Comparison of ENCODE assay signal across 8 cellular contexts in the genomic region with DNA sequence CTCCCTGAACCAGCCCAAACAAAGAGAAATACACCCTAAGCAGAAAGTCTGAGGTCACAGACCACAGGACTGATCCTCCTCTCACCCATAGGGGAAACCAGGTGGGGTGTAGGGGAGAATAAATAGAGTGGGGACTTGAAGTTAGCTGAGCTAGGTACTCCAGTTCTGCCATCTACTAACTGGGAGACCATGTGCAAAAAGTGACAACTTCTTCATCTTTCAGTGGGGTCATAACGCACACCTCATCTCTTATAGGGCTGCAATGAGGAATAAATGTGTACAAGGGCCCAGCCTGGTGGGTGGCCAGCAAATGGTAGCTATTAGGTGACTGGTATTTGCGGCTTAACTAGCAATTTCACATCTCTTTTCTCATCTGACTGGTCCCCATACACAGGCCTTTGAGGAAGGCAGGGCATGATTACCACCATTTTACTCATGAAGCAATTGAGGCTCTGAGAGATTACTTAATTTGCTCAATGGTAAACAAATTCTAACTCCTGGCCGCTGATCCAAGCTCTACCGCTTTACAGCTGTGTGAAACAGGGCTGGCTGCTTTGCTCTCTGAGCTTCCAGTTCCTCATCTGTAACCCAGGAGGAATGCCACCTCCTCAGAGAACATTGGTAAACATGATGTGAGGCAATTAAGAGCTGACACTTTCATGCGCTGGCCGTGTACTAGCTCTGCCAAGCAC. TPM values are rescaled to one million over a fixed set of nuclear protein-coding genes. Genes with fewer than 3 reads are reported as not detected.
DNase-seq lines count a peak whose midpoint lies in the region; ATAC-seq and FAIRE-seq lines count a peak whose summit lies in the region.

No MANE protein-coding gene starts in this region.

- peak; percentile 93 for FAIRE-seq in GM19239 (lab: Jason Lieb, UNC)

- H3K27ac Mint-ChIP-seq in stimulated activated naive CD8-positive, alpha-beta T cell treated with anti-CD3 and anti-CD28 coated beads, Interleukin-15, amount 100 ng/mL, for 72 hours, result peak overlapping the region; percentile 84 to 91

- H3K4me1 Mint-ChIP-seq in stimulated activated naive CD8-positive, alpha-beta T cell treated with anti-CD3 and anti-CD28 coated beads, Interleukin-15, amount 100 ng/mL, for 72 hours, result peaks cover 100% of the 10 kb centered on the region

- H3K9me3 Mint-ChIP-seq in stimulated activated naive CD8-positive, alpha-beta T cell treated with anti-CD3 and anti-CD28 coated beads, Interleukin-15, amount 100 ng/mL, for 72 hours, result no peaks in the 10 kb centered on the region

- peak; percentile 60 for DNase-seq in AG20443 (ENCODE audit: low spot score)
- DNase-seq in GM19239 (ENCODE audit: insufficient read length, low spot score), result no peak
- peak; percentile 85 for DNase-seq in SIG-M5 treated with dmso at 0.1 percent for 504 hours (lab: John Stamatoyannopoulos, UW; ENCODE audit: unreplicated experiment)
- peak; percentile 51 for DNase-seq in Right ventricle myocardium superior
- DNase-seq in stimulated activated naive CD8-positive, alpha-beta T cell treated with anti-CD3 and anti-CD28 coated beads, Interleukin-15, amount 100 ng/mL, for 72 hours, result peak; percentile 39 to 40
- DNase-seq in NAMALWA (ENCODE audit: low spot score), result no peak
- DNase-seq in cerebellum (ENCODE audit: low spot score), result no peak
- DNase-seq in HPDE6-E6E7 (ENCODE audit: extremely low spot score), result no peak

- peak; percentile 53 for ATAC-seq in Right ventricle myocardium superior (ENCODE audit: poor library complexity)
- peak; percentile 58 for ATAC-seq in stimulated activated naive CD8-positive, alpha-beta T cell treated with anti-CD3 and anti-CD28 coated beads, Interleukin-15, amount 100 ng/mL, for 72 hours

- no peaks in the 10 kb centered on the region for H3K27me3 Mint-ChIP-seq in stimulated activated naive CD8-positive, alpha-beta T cell treated with anti-CD3 and anti-CD28 coated beads, Interleukin-15, amount 100 ng/mL, for 72 hours

- intact Hi-C loops in Right ventricle myocardium superior (cut with DNase I), result no loop called here

- H3K4me3 Mint-ChIP-seq in stimulated activated naive CD8-positive, alpha-beta T cell treated with anti-CD3 and anti-CD28 coated beads, Interleukin-15, amount 100 ng/mL, for 72 hours, result peak overlapping the region; percentile 60 to 74

RNA-seq across cellular contexts. Expression of gene TBC1D10A, which starts 16.6 kb away (rescaled TPM):
- total RNA-seq in Right ventricle myocardium superior (6.5 TPM), cerebellum (6.4 TPM)

RNA-seq across cellular contexts. Expression of gene CASTOR1, which starts 20.8 kb away (rescaled TPM):
- total RNA-seq in Right ventricle myocardium superior (5.3 TPM), cerebellum (4.9 TPM)

RNA-seq across cellular contexts. Expression of gene OSM, which starts 43.5 kb away (rescaled TPM):
- total RNA-seq in Right ventricle myocardium superior, result 0.11 TPM
- total RNA-seq in cerebellum, result 0.27 TPM

RNA-seq across cellular contexts. Expression of gene SF3A1, which starts 46.6 kb away (rescaled TPM):
- total RNA-seq in Right ventricle myocardium superior, result 87.7 TPM
- 33.7 TPM for total RNA-seq in cerebellum

RNA-seq across cellular contexts. Expression of gene CCDC157, which starts 46.7 kb away (rescaled TPM):
- total RNA-seq in Right ventricle myocardium superior (0.51 TPM), cerebellum (5.2 TPM)

Comparison
In these comparisons a context has a peak if more than half of its experiments do, and no peak if none do; other contexts are left out.
1. DNase-seq: peak in AG20443 (single experiment), SIG-M5 treated with dmso at 0.1 percent for 504 hours (single experiment), Right ventricle myocardium superior (single experiment) and stimulated activated naive CD8-positive, alpha-beta T cell treated with anti-CD3 and anti-CD28 coated beads, Interleukin-15, amount 100 ng/mL, for 72 hours (2 of 2); none in GM19239 (single experiment), NAMALWA (single experiment), cerebellum (single experiment) and HPDE6-E6E7 (single experiment).